Comparison of ENCODE assay signal across 23 cellular contexts in genomic region chr15:28255965-28256364, GRCh38.
"Had no signal": no experiment of that assay in that cellular context is flagged by ENCODE, and none has a peak within 500 bp of the region (broad histone marks: within the 10 kb centered on the region; RNA-seq: fewer than 3 reads in every experiment).

No MANE protein-coding gene starts in this region.

- H3K4me1 ChIP-seq: colonic mucosa, esophagus squamous epithelium, foreskin keratinocyte had no signal

- H3K9me3 ChIP-seq: colonic mucosa, esophagus muscularis mucosa, esophagus squamous epithelium, gastrocnemius medialis, gastroesophageal sphincter, heart left ventricle had no signal

- DNase-seq: colonic mucosa; cortex of kidney; dermis blood vessel endothelial cell; dorsolateral prefrontal cortex; effector CD4-positive, alpha-beta T cell; effector CD8-positive, alpha-beta T cell; effector memory CD4-positive, alpha-beta T cell; effector memory CD8-positive, alpha-beta T cell; endodermal cell; erythroblast; esophagus squamous epithelium; foreskin fibroblast; foreskin keratinocyte; foreskin melanocyte; gastrocnemius medialis; glutamatergic neuron; head of caudate nucleus; heart left ventricle had no signal

- H3K27ac ChIP-seq: colonic mucosa, coronary artery, dorsolateral prefrontal cortex, epithelial cell of prostate, esophagus muscularis mucosa, esophagus squamous epithelium, foreskin keratinocyte, gastrocnemius medialis, gastroesophageal sphincter, heart left ventricle had no signal

- H3K27me3 ChIP-seq: colonic mucosa, dorsolateral prefrontal cortex, esophagus muscularis mucosa, esophagus squamous epithelium, foreskin keratinocyte, gastrocnemius medialis, gastroesophageal sphincter, heart left ventricle had no signal

- ATAC-seq: effector memory CD8-positive, alpha-beta T cell; esophagus mucosa; foreskin keratinocyte; gastrocnemius medialis; gastroesophageal sphincter; heart left ventricle had no signal

- H3K4me3 ChIP-seq: colonic mucosa, coronary artery, dorsolateral prefrontal cortex, esophagus muscularis mucosa, esophagus squamous epithelium, gastrocnemius medialis, gastroesophageal sphincter, heart left ventricle had no signal
